Comparison of ENCODE assay signal across 2 cellular contexts in genomic region chr6:10518461-10519216, GRCh38.
TF ChIP-seq lines count a peak whose summit lies in the region.

No MANE protein-coding gene starts in this region.

TF ChIP-seq in GM23338, 12 proteins besides CTCF, POLR2A, EP300 and RAD21:
- TF ChIP-seq EZH2phosphoT487 (IDR thresholded peaks at IDR 0.05; ENCODE audit: unreplicated experiment): no peak
TF ChIP-seq in GM23338: peak in this region for 0.

TF ChIP-seq in H1, 55 proteins besides CTCF, POLR2A, EP300 and RAD21:
- no peak for TF ChIP-seq HDAC2 (IDR thresholded peaks at IDR 0.05; ENCODE audit: borderline replicate concordance in 1 of 2, low read depth in 2 of 2, low read length in 2 of 2)
- TF ChIP-seq MAFK (IDR thresholded peaks at IDR 0.05; ENCODE audit: low read depth, low read length): peak; percentile 93
- TF ChIP-seq SP1 (IDR thresholded peaks at IDR 0.05; ENCODE audit: low read depth, low read length): 0 out of 2 replicates have a peak, but pooled peaks have one; percentile 41
- TF ChIP-seq BACH1 (IDR thresholded peaks at IDR 0.05; ENCODE audit: low read length): peak; percentile 92
- TF ChIP-seq KDM5A (IDR thresholded peaks at IDR 0.05; ENCODE audit: low read length): no peak
